ENCODE assay signal across 15 cellular contexts in genomic region chr16:64656471-64656870, GRCh38.
DNase-seq lines count a peak whose midpoint lies in the region; ATAC-seq and TF ChIP-seq lines count a peak whose summit lies in the region.
"Had no signal": no experiment of that assay in that cellular context is flagged by ENCODE, and none has a peak within 500 bp of the region (broad histone marks: within the 10 kb centered on the region; RNA-seq: fewer than 3 reads in every experiment).

No MANE protein-coding gene starts in this region.

- H3K9me2 ChIP-seq in SK-N-SH (no peaks in the 10 kb centered on the region), PC-9 (ENCODE audit: insufficient read depth) (no peaks in the 10 kb centered on the region)

- peak overlapping the region; percentile 85 for H3K27ac Mint-ChIP-seq in chondrocyte (ENCODE audit: unreplicated experiment)
- H3K27ac Mint-ChIP-seq: CD4-positive, CD25-positive, alpha-beta regulatory T cell; H9 had no signal

- no peaks in the 10 kb centered on the region for H4K20me1 ChIP-seq in SK-N-SH (ENCODE audit: insufficient read depth)
- no peaks in the 10 kb centered on the region for H4K20me1 ChIP-seq in PC-9 (ENCODE audit: insufficient read depth)
- no peaks in the 10 kb centered on the region for H4K20me1 ChIP-seq in smooth muscle cell (ENCODE audit: low read depth)
- H4K20me1 ChIP-seq: BLaER1 treated with 17β-estradiol and CSF1 and Interleukin-3, amounts not matched to agents 10 nM and 100 nM had no signal

- peaks cover 74% of the 10 kb centered on the region for H3K4me1 Mint-ChIP-seq in chondrocyte (ENCODE audit: low read depth)
- H3K4me1 Mint-ChIP-seq: CD4-positive, CD25-positive, alpha-beta regulatory T cell had no signal

- no peak for TF ChIP-seq CTCF in SK-N-SH (IDR thresholded peaks at IDR 0.05)
- no peak for TF ChIP-seq CTCF in PC-9 (conservative IDR thresholded peaks at IDR 0.05)
- TF ChIP-seq CTCF in chondrocyte (IDR thresholded peaks at IDR 0.05): peak; percentile 39
- no peak for TF ChIP-seq CTCF in smooth muscle cell (IDR thresholded peaks at IDR 0.05; ENCODE audit: borderline replicate concordance, insufficient read depth, poor library complexity, severe bottlenecking)

- peaks cover 0 to 12% of the 10 kb centered on the region in 2 experiments; a peak in 2 of 4 replicates for H3K4me1 ChIP-seq in SK-N-SH (ENCODE audit: control insufficient read depth in 1 of 2, insufficient read depth in 2 of 2, low read depth in 1 of 2, low read length in 1 of 2)
- no peaks in the 10 kb centered on the region for H3K4me1 ChIP-seq in PC-9 (replicated peaks; ENCODE audit: insufficient read depth)
- no peaks in the 10 kb centered on the region for H3K4me1 ChIP-seq in smooth muscle cell (ENCODE audit: low read depth)
- H3K4me1 ChIP-seq: BLaER1 treated with 17β-estradiol and CSF1 and Interleukin-3, amounts not matched to agents 10 nM and 100 nM had no signal

- no peak overlapping the region for H3K4me2 ChIP-seq in SK-N-SH
- H3K4me2 ChIP-seq in PC-9: no peak overlapping the region
- no peak overlapping the region for H3K4me2 ChIP-seq in smooth muscle cell
- H3K4me2 ChIP-seq: BLaER1 treated with 17β-estradiol and CSF1 and Interleukin-3, amounts not matched to agents 10 nM and 100 nM had no signal

- H3K27ac ChIP-seq in SK-N-SH (ENCODE audit: low read depth in 2 of 2, low read length in 1 of 2): peak overlapping the region in 1 of 2 experiments; percentile 81; a peak in 2 of 4 replicates
- H3K27ac ChIP-seq in PC-9: no peak overlapping the region
- no peak overlapping the region for H3K27ac ChIP-seq in smooth muscle cell (ENCODE audit: low read depth)
- H3K27ac ChIP-seq: BLaER1 treated with 17β-estradiol and CSF1 and Interleukin-3, amounts not matched to agents 10 nM and 100 nM had no signal

- H3K9ac ChIP-seq in SK-N-SH (no peak overlapping the region), smooth muscle cell (ENCODE audit: low read depth) (no peak overlapping the region)
- H3K9ac ChIP-seq: BLaER1 treated with 17β-estradiol and CSF1 and Interleukin-3, amounts not matched to agents 10 nM and 100 nM had no signal

- H3K27me3 ChIP-seq in SK-N-SH (ENCODE audit: insufficient read depth): no peaks in the 10 kb centered on the region
- no peaks in the 10 kb centered on the region for H3K27me3 ChIP-seq in PC-9 (ENCODE audit: insufficient read depth, low read depth)
- H3K27me3 ChIP-seq in smooth muscle cell (ENCODE audit: low read depth): no peaks in the 10 kb centered on the region
- H3K27me3 ChIP-seq: BLaER1 treated with 17β-estradiol and CSF1 and Interleukin-3, amounts not matched to agents 10 nM and 100 nM had no signal

- no peak for TF ChIP-seq RAD21 in SK-N-SH (IDR thresholded peaks at IDR 0.05; ENCODE audit: low read length)

- no TSS peak for BruUV-seq in PC-9 (replicated peaks; lab: Mats Ljungman, UMichigan)

- peaks cover 2% of the 10 kb centered on the region for H3K36me3 Mint-ChIP-seq in chondrocyte (ENCODE audit: low read depth)
- H3K36me3 Mint-ChIP-seq: CD4-positive, CD25-positive, alpha-beta regulatory T cell had no signal

- H3K36me3 ChIP-seq in SK-N-SH (replicated peaks in 1 of 2; ENCODE audit: control insufficient read depth in 1 of 2, insufficient read depth in 2 of 2, low read length in 1 of 2) (peaks cover 0 to 5% of the 10 kb centered on the region in 2 experiments), PC-9 (ENCODE audit: low read depth) (no peaks in the 10 kb centered on the region), smooth muscle cell (ENCODE audit: low read depth) (no peaks in the 10 kb centered on the region)
- H3K36me3 ChIP-seq: BLaER1 treated with 17β-estradiol and CSF1 and Interleukin-3, amounts not matched to agents 10 nM and 100 nM had no signal

- ATAC-seq in SK-N-SH treated with all-trans-retinoic acid at 6 μM for 48 hours: no peak
- ATAC-seq: GM12878 had no signal

- H3K4me3 Mint-ChIP-seq in chondrocyte (ENCODE audit: unreplicated experiment): no peak overlapping the region
- H3K4me3 Mint-ChIP-seq: CD4-positive, CD25-positive, alpha-beta regulatory T cell; H9 had no signal

- no peak overlapping the region for H3K4me3 ChIP-seq in SK-N-SH (ENCODE audit: low read depth in 2 of 2, low read length in 1 of 2)
- no peak overlapping the region for H3K4me3 ChIP-seq in PC-9
- no peak overlapping the region for H3K4me3 ChIP-seq in smooth muscle cell
- H3K4me3 ChIP-seq: BLaER1 treated with 17β-estradiol and CSF1 and Interleukin-3, amounts not matched to agents 10 nM and 100 nM; GM12878 had no signal

- H3K27me3 Mint-ChIP-seq in chondrocyte (ENCODE audit: low read depth): no peaks in the 10 kb centered on the region
- H3K27me3 Mint-ChIP-seq: CD4-positive, CD25-positive, alpha-beta regulatory T cell had no signal

- H2AFZ ChIP-seq in SK-N-SH (ENCODE audit: low read depth) (0 out of 2 replicates have a peak overlapping the region, but pooled peaks have one; percentile 14), PC-9 (0 out of 2 replicates have a peak overlapping the region, but pooled peaks have one; percentile 29), smooth muscle cell (ENCODE audit: low read depth) (peak overlapping the region; percentile 36)

- no peak for TF ChIP-seq EP300 in SK-N-SH (IDR thresholded peaks at IDR 0.05; ENCODE audit: borderline replicate concordance in 1 of 2, low read depth in 1 of 2, low read length in 1 of 2)

- peaks cover 28% of the 10 kb centered on the region for H3F3A ChIP-seq in SK-N-SH (replicated peaks; ENCODE audit: insufficient read depth)
- no peaks in the 10 kb centered on the region for H3F3A ChIP-seq in PC-9 (ENCODE audit: insufficient read depth, low read depth)
- H3F3A ChIP-seq in smooth muscle cell (ENCODE audit: low read depth): no peaks in the 10 kb centered on the region

- peaks cover 22% of the 10 kb centered on the region for H3K9me3 Mint-ChIP-seq in chondrocyte (ENCODE audit: low read depth)

- POLR2A ChIA-PET in SK-N-SH (lab: Yijun Ruan, JAX) (no interaction called here), PC-9 (lab: Charles Lee; ENCODE audit: unreplicated experiment) (no interaction called here)

- no peak for DNase-seq in SK-N-SH
- no peak for DNase-seq in PC-9
- no peak for DNase-seq in chondrocyte (ENCODE audit: low spot score)
- DNase-seq in smooth muscle cell (lab: John Stamatoyannopoulos, UW; ENCODE audit: unreplicated experiment): no peak
- DNase-seq in middle frontal gyrus (ENCODE audit: extremely low spot score, low spot score): no peak
- no peak for DNase-seq in KG1 (lab: John Stamatoyannopoulos, UW)
- no peak for DNase-seq in stimulated activated CD8-positive, alpha-beta memory T cell treated with anti-CD3 and anti-CD28 coated beads, Interleukin-4, amount 100 ng/mL, for 48 hours
- DNase-seq: ACHN; CD4-positive, CD25-positive, alpha-beta regulatory T cell; DMS 273 treated with DMSO at 0.1 percent for 48 hours; GOT3; H9 had no signal

- CTCF ChIA-PET in SK-N-SH (lab: Yijun Ruan, JAX) (no interaction called here), PC-9 (lab: Charles Lee) (no interaction called here)

- 83% methylated on average over 4 of the region's 4 CpGs for WGBS in SK-N-SH (ENCODE audit: low lambda C conversion rate)
- 84% methylated on average over 4 of the region's 4 CpGs for WGBS in smooth muscle cell (ENCODE audit: low lambda C conversion rate)

- intact Hi-C loops in PC-9 (cut with micrococcal nuclease; ENCODE audit: unreplicated experiment): no loop called here

- no peaks in the 10 kb centered on the region for H3K79me2 ChIP-seq in SK-N-SH (ENCODE audit: insufficient read depth)
- no peaks in the 10 kb centered on the region for H3K79me2 ChIP-seq in PC-9 (ENCODE audit: low read depth)
- no peaks in the 10 kb centered on the region for H3K79me2 ChIP-seq in smooth muscle cell (ENCODE audit: low read depth)

- H3K9me3 ChIP-seq in SK-N-SH (peaks cover 6% of the 10 kb centered on the region; the same call in 1 of the 2 replicates), PC-9 (ENCODE audit: insufficient read depth, low read depth) (no peaks in the 10 kb centered on the region), smooth muscle cell (replicated peaks; ENCODE audit: low read depth) (no peaks in the 10 kb centered on the region)
- H3K9me3 ChIP-seq: BLaER1 treated with 17β-estradiol and CSF1 and Interleukin-3, amounts not matched to agents 10 nM and 100 nM had no signal

TF ChIP-seq in SK-N-SH, 30 proteins besides CTCF, POLR2A, EP300 and RAD21 (continues in another document):
- TF ChIP-seq JUND (IDR thresholded peaks at IDR 0.05): no peak
- TF ChIP-seq RXRA (IDR thresholded peaks at IDR 0.05; ENCODE audit: borderline replicate concordance, low read depth): no peak
- no peak for TF ChIP-seq MXI1 (IDR thresholded peaks at IDR 0.05; ENCODE audit: low read depth, low read length)
- no peak for TF ChIP-seq PBX3 (IDR thresholded peaks at IDR 0.05)

TF ChIP-seq in SK-N-SH treated with all-trans-retinoic acid at 6 μM for 48 hours, 23 proteins besides CTCF, POLR2A, EP300 and RAD21 (continues in another document):
- TF ChIP-seq ZNF70 (CRISPR knock-in tag; IDR thresholded peaks at IDR 0.05): no peak
- no peak for TF ChIP-seq CREB5 (CRISPR knock-in tag; IDR thresholded peaks at IDR 0.05; ENCODE audit: low read depth)
- no peak for TF ChIP-seq TCF4 (CRISPR knock-in tag; IDR thresholded peaks at IDR 0.05; ENCODE audit: borderline replicate concordance)
- TF ChIP-seq CSDC2 (CRISPR knock-in tag; IDR thresholded peaks at IDR 0.05): no peak
- no peak for TF ChIP-seq PPARA (CRISPR knock-in tag; IDR thresholded peaks at IDR 0.05; ENCODE audit: borderline replicate concordance)
- no peak for TF ChIP-seq ZFP3 (CRISPR knock-in tag; IDR thresholded peaks at IDR 0.05)
